Comparison of ENCODE assay signal across 23 cellular contexts in the genomic region with DNA sequence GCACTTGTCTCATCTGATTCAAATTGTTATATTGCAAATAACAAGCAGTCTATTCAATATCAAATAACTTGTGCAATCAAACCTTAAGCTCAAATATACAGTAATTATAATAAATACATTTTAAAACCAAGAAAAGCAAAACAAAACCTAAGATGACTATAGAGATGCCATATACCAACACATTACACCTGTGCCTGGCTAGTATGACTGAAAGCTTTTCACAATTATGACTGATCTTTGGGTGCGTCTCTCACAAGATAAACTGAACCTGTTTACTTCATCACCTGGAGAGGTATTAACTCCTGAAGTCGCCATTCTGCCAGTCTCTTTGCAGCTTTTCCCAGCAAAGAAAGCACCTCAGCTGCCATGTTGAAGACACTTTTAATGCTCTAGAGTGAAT.
"Had no signal": no experiment of that assay in that cellular context is flagged by ENCODE, and none has a peak within 500 bp of the region (broad histone marks: within the 10 kb centered on the region; RNA-seq: fewer than 3 reads in every experiment).

No MANE protein-coding gene starts in this region.

- H3K27ac ChIP-seq: HL-60, Peyer's patch, SJCRH30 had no signal

- H3K4me3 ChIP-seq: Peyer's patch, SJCRH30 had no signal

- H3K4me1 ChIP-seq: Peyer's patch, SJCRH30 had no signal

- H3K9me3 ChIP-seq: Peyer's patch, SJCRH30 had no signal

- ATAC-seq: Right ventricle myocardium inferior, SK-N-SH treated with all-trans-retinoic acid at 6 μM for 48 hours had no signal

- DNase-seq: KBM-7, MV-4-11, NCI-H1048, NCI-H1105, NCI-H1417, NCI-H1436 treated with DMSO at 0.1 percent for 48 hours, NCI-H1694, NCI-H1930, NCI-H2081, NCI-H2107, NCI-H2171, NCI-H226, NCI-H446, NCI-H510A, NCI-H524 treated with DMSO at 0.1 percent for 48 hours, NCI-H69, NCI-H774, Peyer's patch, SHP77 treated with DMSO at 0.1 percent for 48 hours, SJCRH30 had no signal

- H3K27me3 ChIP-seq: Peyer's patch, SJCRH30 had no signal

- H3K36me3 ChIP-seq: Peyer's patch, SJCRH30 had no signal
